Comparison of ENCODE assay signal across 10 cellular contexts in the genomic region with DNA sequence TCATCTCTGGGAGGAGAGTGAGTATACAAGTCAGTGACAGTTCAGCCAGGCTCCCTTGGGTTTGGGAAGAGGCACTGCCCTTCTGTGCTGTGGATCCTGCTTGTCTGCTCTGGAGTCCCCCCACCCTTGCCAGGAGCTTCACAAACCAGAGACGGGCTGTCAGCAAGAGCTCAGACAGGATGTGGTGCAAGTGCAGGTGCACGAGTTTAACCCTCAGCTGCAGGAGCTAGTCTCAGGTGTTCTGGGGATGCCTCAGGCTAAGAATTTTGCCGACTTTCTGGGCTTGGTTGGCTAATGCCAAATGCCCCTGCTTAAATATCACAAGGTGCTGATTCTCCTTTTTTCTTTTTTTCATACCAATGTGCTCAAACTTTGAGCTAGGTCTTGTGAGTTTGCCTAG. TPM values are rescaled to one million over a fixed set of nuclear protein-coding genes. Genes with fewer than 3 reads are reported as not detected.
DNase-seq lines count a peak whose midpoint lies in the region; ATAC-seq, FAIRE-seq and TF ChIP-seq lines count a peak whose summit lies in the region.
"Had no signal": no experiment of that assay in that cellular context is flagged by ENCODE, and none has a peak within 500 bp of the region (broad histone marks: within the 10 kb centered on the region; RNA-seq: fewer than 3 reads in every experiment).

No MANE protein-coding gene starts in this region.

- BruUV-seq in Calu3 (replicated peaks; lab: Mats Ljungman, UMichigan), result no TSS peak

- peak overlapping the region; percentile 59 for H3K27ac ChIP-seq in KMS-11

- DNase-seq in Calu3 (no peak), naive B cell (no peak), frontal cortex (ENCODE audit: low spot score in 2 of 2) (no peak), NCI-H2029 (lab: John Stamatoyannopoulos, UW) (no peak), AG08396 (ENCODE audit: low spot score) (no peak)
- peak; percentile 52 for DNase-seq in activated T-cell treated with anti-CD3 and anti-CD28 coated beads, Interleukin-2, amount 50 U/mL, for 24 hours
- DNase-seq: NK-92 treated with Interleukin-12 subunit alpha and Interleukin-12 subunit beta, amount 100 ng/mL, for 24 hours had no signal

- H3K79me2 ChIP-seq in KMS-11 (ENCODE audit: insufficient read depth, low read depth), result no peaks in the 10 kb centered on the region

- peak overlapping the region; percentile 16 for H3K4me3 ChIP-seq in KMS-11 (IDR thresholded peaks at IDR 0.05; ENCODE audit: insufficient read depth, low read depth, low read length)

- H2AFZ ChIP-seq in KMS-11 (ENCODE audit: low read depth), result peak overlapping the region; percentile 28

- H3K27me3 Mint-ChIP-seq in Calu3 (ENCODE audit: unreplicated experiment), result no peaks in the 10 kb centered on the region
- no peaks in the 10 kb centered on the region for H3K27me3 Mint-ChIP-seq in activated T-cell treated with anti-CD3 and anti-CD28 coated beads, Interleukin-2, amount 50 U/mL, for 24 hours
- H3K27me3 Mint-ChIP-seq in naive B cell, result no peaks in the 10 kb centered on the region

- CTCF ChIA-PET in Calu3 (lab: Charles Lee), result interaction anchor here (1.0 to 2.3 kb wide), 2 partner anchors 23 to 26 kb away, joined by 5 to 8 read pairs; partner anchors contain the start of gene ZNF783

- no peaks in the 10 kb centered on the region for H3K36me3 ChIP-seq in KMS-11 (ENCODE audit: insufficient read depth)

- peak overlapping the region; percentile 97 for H3K4me2 ChIP-seq in KMS-11

- H3K36me3 Mint-ChIP-seq in Calu3 (ENCODE audit: insufficient read depth, unreplicated experiment), result peaks cover 32% of the 10 kb centered on the region
- H3K36me3 Mint-ChIP-seq in activated T-cell treated with anti-CD3 and anti-CD28 coated beads, Interleukin-2, amount 50 U/mL, for 24 hours (ENCODE audit: low read depth), result peaks cover 54% of the 10 kb centered on the region
- no peaks in the 10 kb centered on the region for H3K36me3 Mint-ChIP-seq in naive B cell

- H3K4me3 Mint-ChIP-seq in Calu3 (ENCODE audit: low read depth, unreplicated experiment) (peak overlapping the region; percentile 92), naive B cell (peak overlapping the region; percentile 47 to 95 (median 88))
- H3K4me3 Mint-ChIP-seq in activated T-cell treated with anti-CD3 and anti-CD28 coated beads, Interleukin-2, amount 50 U/mL, for 24 hours, result no peak overlapping the region

- H3K4me1 ChIP-seq in KMS-11 (ENCODE audit: low read depth, poor library complexity, severe bottlenecking), result peaks cover 23% of the 10 kb centered on the region

- no peaks in the 10 kb centered on the region for H3K27me3 ChIP-seq in KMS-11 (ENCODE audit: insufficient read depth, low read depth)

- H3K4me1 Mint-ChIP-seq in Calu3 (ENCODE audit: low read depth, unreplicated experiment) (peaks cover 13% of the 10 kb centered on the region), naive B cell (peaks cover 27 to 31% (median 30%) of the 10 kb centered on the region in 3 donors)
- H3K4me1 Mint-ChIP-seq in activated T-cell treated with anti-CD3 and anti-CD28 coated beads, Interleukin-2, amount 50 U/mL, for 24 hours (ENCODE audit: low read depth), result peaks cover 47% of the 10 kb centered on the region

- no peak overlapping the region; the same call in 1 of the 2 replicates for H3K9ac ChIP-seq in KMS-11

- TF ChIP-seq CTCF in Calu3 (IDR thresholded peaks at IDR 0.05; ENCODE audit: unreplicated experiment) (no peak), KMS-11 (conservative IDR thresholded peaks at IDR 0.05; ENCODE audit: low read depth, low read length) (no peak)

- no peak for FAIRE-seq in frontal cortex (lab: Jason Lieb, UNC)

- no peak for ATAC-seq in naive B cell (ENCODE audit: low read depth in 2 of 2)
- ATAC-seq in HG03196 (IDR thresholded peaks at IDR 0.05; ENCODE audit: unreplicated experiment), result no peak

- intact Hi-C loops in Calu3 (cut with micrococcal nuclease; ENCODE audit: unreplicated experiment), result no loop called here

- H3K27ac Mint-ChIP-seq in Calu3 (ENCODE audit: unreplicated experiment), result peak overlapping the region; percentile 84
- H3K27ac Mint-ChIP-seq in activated T-cell treated with anti-CD3 and anti-CD28 coated beads, Interleukin-2, amount 50 U/mL, for 24 hours, result peak overlapping the region; percentile 77
- H3K27ac Mint-ChIP-seq in naive B cell, result peak overlapping the region in 5 of 6 donors; percentile 27 to 88 (median 68)

- H3K9me3 Mint-ChIP-seq in Calu3 (ENCODE audit: low read depth, unreplicated experiment), result no peaks in the 10 kb centered on the region
- H3K9me3 Mint-ChIP-seq in activated T-cell treated with anti-CD3 and anti-CD28 coated beads, Interleukin-2, amount 50 U/mL, for 24 hours, result no peaks in the 10 kb centered on the region
- no peaks in the 10 kb centered on the region for H3K9me3 Mint-ChIP-seq in naive B cell
- H3K9me3 Mint-ChIP-seq: dendritic cell treated with granulocyte-macrophage colony-stimulating factor and Interleukin-4, amounts not matched to agents 40 ng/mL and 50 ng/mL, for 4 days had no signal

- H4K20me1 ChIP-seq in KMS-11 (ENCODE audit: insufficient read depth), result no peaks in the 10 kb centered on the region

RNA-seq across cellular contexts. Expression of gene ZNF783, which starts 22.3 kb away (rescaled TPM):
- total RNA-seq in Calu3 (2022) (17.8 and 18.1 TPM in 2 replicates), frontal cortex (12.2 TPM)
- 1 to 10 TPM; 1.3 to 9.2 (median 6.0) TPM for polyA plus RNA-seq in naive B cell (ENCODE audit: low read depth in 6 of 6)

RNA-seq across cellular contexts. Expression of gene ZNF212, which starts 44.9 kb away (rescaled TPM):
- total RNA-seq in Calu3 (2022) (17.2 and 18.5 TPM in 2 replicates), frontal cortex (6.1 TPM)
- polyA plus RNA-seq in naive B cell (ENCODE audit: low read depth in 6 of 6), result 10 to 100 TPM in 1 of 6 donors, 1 to 10 TPM in 5; 1.8 to 10.3 (median 5.5) TPM
